Comparison of ENCODE assay signal across 8 cellular contexts in the genomic region with DNA sequence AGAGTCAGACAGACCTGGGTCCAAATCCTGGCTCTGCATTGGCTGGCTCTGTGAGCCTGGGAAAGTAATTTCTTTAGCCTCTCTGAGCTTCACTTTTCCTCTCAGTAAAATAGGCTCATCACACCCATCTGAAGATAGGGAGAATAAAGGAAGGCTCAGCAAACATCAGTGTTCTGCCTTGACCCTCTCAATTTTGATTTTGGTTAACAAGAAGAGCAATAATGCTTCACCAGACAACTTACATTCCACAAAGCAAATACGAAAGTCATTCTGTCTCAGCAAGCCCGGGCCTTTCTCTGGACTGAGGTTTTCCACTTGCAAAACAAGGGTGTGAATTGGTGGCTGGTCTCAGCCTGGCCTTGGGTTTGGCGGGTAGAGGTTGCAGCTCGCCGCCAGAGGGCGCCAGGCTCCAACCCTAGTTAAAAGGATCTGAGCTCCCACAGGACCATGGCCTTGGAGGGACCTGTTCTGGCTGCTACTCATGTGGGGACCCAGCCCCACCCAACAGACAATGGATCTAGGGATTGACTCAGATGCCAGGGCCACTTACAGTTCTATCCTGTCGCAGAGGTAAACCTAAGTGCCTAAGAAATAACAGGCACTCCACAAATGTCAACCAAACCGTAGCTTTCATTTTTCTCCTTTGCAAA. TPM values are rescaled to one million over a fixed set of nuclear protein-coding genes. Genes with fewer than 3 reads are reported as not detected.
A peak's percentile ranks its signal among the peaks of the same experiment; 100 is the strongest.
DNase-seq lines count a peak whose midpoint lies in the region; ATAC-seq and TF ChIP-seq lines count a peak whose summit lies in the region.

No MANE protein-coding gene starts in this region.

- WGBS in suprapubic skin: 23% methylated on average over 5 of the region's 8 CpGs

- H3K27ac ChIP-seq in SJCRH30: no peak overlapping the region
- H3K27ac ChIP-seq in suprapubic skin: no peak overlapping the region

- H3K27me3 ChIP-seq in GM06990 (replicated peaks; ENCODE audit: control insufficient read depth, insufficient read depth, low read length) (no peaks in the 10 kb centered on the region), Loucy (ENCODE audit: insufficient read depth, low read length, poor library complexity, severe bottlenecking) (no peaks in the 10 kb centered on the region), SJCRH30 (peaks cover 13% of the 10 kb centered on the region; the same call in 1 of the 2 replicates), suprapubic skin (peaks cover 16% of the 10 kb centered on the region)

- H3K4me1 ChIP-seq in Loucy (ENCODE audit: insufficient read depth, low read length, poor library complexity, severe bottlenecking) (peaks cover 16% of the 10 kb centered on the region), SJCRH30 (peaks cover 11% of the 10 kb centered on the region; the same call in 1 of the 2 replicates), suprapubic skin (no peaks in the 10 kb centered on the region)

- peak overlapping the region; percentile 30; the same call in 1 of the 2 replicates for H2AFZ ChIP-seq in Loucy (ENCODE audit: low read length)

- H3K36me3 ChIP-seq in GM06990 (ENCODE audit: control insufficient read depth, insufficient read depth, low read length) (no peaks in the 10 kb centered on the region), Loucy (ENCODE audit: insufficient read depth, low read length) (no peaks in the 10 kb centered on the region), SJCRH30 (no peaks in the 10 kb centered on the region), suprapubic skin (no peaks in the 10 kb centered on the region)

- no peaks in the 10 kb centered on the region for H4K20me1 ChIP-seq in Loucy (ENCODE audit: insufficient read depth, low read length, poor library complexity, severe bottlenecking)

- no peak overlapping the region for H3K4me3 ChIP-seq in GM06990 (replicated peaks; ENCODE audit: low read depth, low read length)
- no peak overlapping the region for H3K4me3 ChIP-seq in Loucy (ENCODE audit: low read length, poor library complexity, severe bottlenecking)
- no peak overlapping the region for H3K4me3 ChIP-seq in SJCRH30
- H3K4me3 ChIP-seq in foreskin fibroblast (ENCODE audit: low read depth in 1 of 2, low read length in 2 of 2): no peak overlapping the region
- no peak overlapping the region for H3K4me3 ChIP-seq in suprapubic skin

- no peak for TF ChIP-seq POLR2A in suprapubic skin (IDR thresholded peaks at IDR 0.05)

- no peak overlapping the region for H3K9ac ChIP-seq in Loucy (ENCODE audit: low read depth, low read length, poor library complexity, severe bottlenecking)

- H3F3A ChIP-seq in Loucy (ENCODE audit: low read depth): no peaks in the 10 kb centered on the region

- no peak overlapping the region for H3K4me2 ChIP-seq in Loucy (ENCODE audit: low read depth, low read length, poor library complexity, severe bottlenecking)

- ATAC-seq in GM21381 (IDR thresholded peaks at IDR 0.05; ENCODE audit: unreplicated experiment): no peak

- DNase-seq in GM06990 (ENCODE audit: extremely low read depth, insufficient read length) (peak; percentile 57), SJCRH30 (peak; percentile 81 to 90), foreskin fibroblast (peak; percentile 73 to 91), occipital lobe (lab: John Stamatoyannopoulos, UW) (peak; percentile 72), suprapubic skin (ENCODE audit: low spot score in 2 of 2) (peak; percentile 86 to 87)
- DNase-seq in activated T-helper 9 cell treated with anti-CD3 and anti-CD28 coated beads, Interleukin-2, amount 50 U/mL, for 16 hours (ENCODE audit: low read depth): peak; percentile 68

- TF ChIP-seq CTCF in GM06990 (IDR thresholded peaks at IDR 0.05; ENCODE audit: insufficient read depth, low read length, poor library complexity, severe bottlenecking): peak; percentile 92
- TF ChIP-seq CTCF in Loucy (conservative IDR thresholded peaks at IDR 0.05; ENCODE audit: low read length): peak; percentile 87
- TF ChIP-seq CTCF in foreskin fibroblast (IDR thresholded peaks at IDR 0.05; ENCODE audit: low read depth, low read length): peak; percentile 87
- TF ChIP-seq CTCF in suprapubic skin (IDR thresholded peaks at IDR 0.05): peak; percentile 79 to 90

- H3K9me2 ChIP-seq in Loucy (replicated peaks; ENCODE audit: low read depth, low read length): no peaks in the 10 kb centered on the region

- TF ChIP-seq EP300 in suprapubic skin (IDR thresholded peaks at IDR 0.05): no peak

- H3K9me3 ChIP-seq in Loucy (ENCODE audit: insufficient read depth, low read depth, low read length) (no peaks in the 10 kb centered on the region), SJCRH30 (replicated peaks) (no peaks in the 10 kb centered on the region), suprapubic skin (no peaks in the 10 kb centered on the region)

- H3K79me2 ChIP-seq in Loucy (ENCODE audit: insufficient read depth, low read length): no peaks in the 10 kb centered on the region

RNA-seq across cellular contexts. Expression of gene PPY, which starts 1.6 kb away (rescaled TPM):
- not detected in 2 replicates for total RNA-seq in SJCRH30 (2014; rRNA removed; shearing (Covaris generic))
- total RNA-seq in occipital lobe (not detected), suprapubic skin (not detected)

RNA-seq across cellular contexts. Expression of gene PYY, which starts 9.8 kb away (rescaled TPM):
- total RNA-seq in SJCRH30 (2014; rRNA removed; shearing (Covaris generic)): not detected in 2 replicates
- total RNA-seq in occipital lobe (not detected), suprapubic skin (not detected)

RNA-seq across cellular contexts. Expression of gene MPP2, which starts 36.6 kb away (rescaled TPM):
- total RNA-seq in SJCRH30 (2014; rRNA removed; shearing (Covaris generic)): 16.3 and 17.4 TPM in 2 replicates
- total RNA-seq in occipital lobe (14.2 TPM), suprapubic skin (1 to 10 TPM; 2.3 to 2.7 (median 2.5) TPM)
